ENCODE assay signal across 1 cellular context in genomic region chr3:123295171-123295900, GRCh38.
TF ChIP-seq lines count a peak whose summit lies in the region.

No MANE protein-coding gene starts in this region.

TF ChIP-seq in HepG2, 621 proteins besides CTCF, POLR2A, EP300 and RAD21 (continued from another document):
- TF ChIP-seq TFDP2 (CRISPR knock-in tag; IDR thresholded peaks at IDR 0.05): no peak
TF ChIP-seq in HepG2: peak in this region for 0.
